Comparison of ENCODE assay signal across 1 cellular context in the genomic region with DNA sequence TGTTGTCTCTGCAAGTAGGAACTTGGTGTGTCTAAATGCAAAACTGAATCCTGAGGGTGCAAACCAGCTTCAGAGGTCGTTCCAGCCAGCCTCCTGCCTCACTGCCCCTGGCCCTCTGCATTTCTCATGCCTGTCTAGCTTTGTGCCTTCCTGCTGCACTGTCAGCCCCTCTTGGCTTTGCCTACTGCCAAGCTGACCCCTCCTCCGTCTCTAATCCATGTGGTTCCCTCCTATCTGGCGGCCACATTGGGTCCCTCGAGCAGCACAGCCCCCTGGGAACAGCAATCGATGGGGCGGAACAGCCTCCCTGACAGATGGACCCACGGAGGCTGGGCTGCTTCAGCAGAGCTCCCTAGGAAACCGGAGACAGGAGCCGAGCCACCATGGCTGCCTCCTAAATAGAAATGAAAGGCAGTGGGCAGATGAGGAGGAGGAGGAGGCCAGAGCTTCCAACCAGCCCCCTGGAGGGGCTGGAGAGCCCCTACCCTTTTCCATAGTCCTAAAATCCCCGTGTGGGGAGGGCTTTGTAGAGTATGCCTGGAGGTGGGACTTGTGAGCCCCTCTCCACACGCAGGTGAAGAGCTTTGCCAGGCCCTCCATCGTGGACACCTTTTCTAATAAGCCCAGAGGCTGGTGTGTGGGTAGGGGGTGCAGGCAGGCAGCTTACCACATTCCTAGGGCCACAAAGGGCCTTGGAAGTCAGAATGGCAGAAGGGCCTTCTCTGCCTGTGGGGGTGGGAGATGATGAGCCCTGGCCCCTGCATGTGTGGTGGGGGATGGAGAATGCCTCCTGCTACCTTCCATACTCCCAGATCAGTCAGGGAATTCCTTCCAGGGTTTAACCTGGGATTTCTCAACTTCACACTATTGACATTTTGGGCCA.
TF ChIP-seq lines count a peak whose summit lies in the region.

No MANE protein-coding gene starts in this region.

TF ChIP-seq in HCT116, 20 proteins besides CTCF, POLR2A, EP300 and RAD21 (continued from another document):
- TF ChIP-seq, protein P1, sequence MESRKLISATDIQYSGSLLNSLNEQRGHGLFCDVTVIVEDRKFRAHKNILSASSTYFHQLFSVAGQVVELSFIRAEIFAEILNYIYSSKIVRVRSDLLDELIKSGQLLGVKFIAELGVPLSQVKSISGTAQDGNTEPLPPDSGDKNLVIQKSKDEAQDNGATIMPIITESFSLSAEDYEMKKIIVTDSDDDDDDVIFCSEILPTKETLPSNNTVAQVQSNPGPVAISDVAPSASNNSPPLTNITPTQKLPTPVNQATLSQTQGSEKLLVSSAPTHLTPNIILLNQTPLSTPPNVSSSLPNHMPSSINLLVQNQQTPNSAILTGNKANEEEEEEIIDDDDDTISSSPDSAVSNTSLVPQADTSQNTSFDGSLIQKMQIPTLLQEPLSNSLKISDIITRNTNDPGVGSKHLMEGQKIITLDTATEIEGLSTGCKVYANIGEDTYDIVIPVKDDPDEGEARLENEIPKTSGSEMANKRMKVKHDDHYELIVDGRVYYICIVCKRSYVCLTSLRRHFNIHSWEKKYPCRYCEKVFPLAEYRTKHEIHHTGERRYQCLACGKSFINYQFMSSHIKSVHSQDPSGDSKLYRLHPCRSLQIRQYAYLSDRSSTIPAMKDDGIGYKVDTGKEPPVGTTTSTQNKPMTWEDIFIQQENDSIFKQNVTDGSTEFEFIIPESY (IDR thresholded peaks at IDR 0.05; ENCODE audit: extremely low read depth, insufficient replicate concordance, low read length) = no peak
- TF ChIP-seq ZFX (IDR thresholded peaks at IDR 0.05) = no peak
